In genomic region chr2:196592331-196592911, GRCh38 we compare ENCODE assay signal across 8 cellular contexts. TPM values are rescaled to one million over a fixed set of nuclear protein-coding genes. Genes with fewer than 3 reads are reported as not detected.
DNase-seq lines count a peak whose midpoint lies in the region; ATAC-seq and TF ChIP-seq lines count a peak whose summit lies in the region.

No MANE protein-coding gene starts in this region.

- peaks cover 0 to 12% (median 2%) of the 10 kb centered on the region in 7 donors for H3K9me3 Mint-ChIP-seq in CD14-positive monocyte
- no peaks in the 10 kb centered on the region for H3K9me3 Mint-ChIP-seq in T-helper 1 cell treated with Interleukin-12 subunit alpha and Interleukin-12 subunit beta and Interleukin-4 antibody, amounts not matched to agents 30 μg/mL and 1 μg/mL, for 36 hours
- peaks cover 0 to 6% (median 0%) of the 10 kb centered on the region in 9 donors for H3K9me3 Mint-ChIP-seq in naive thymus-derived CD8-positive, alpha-beta T cell

- H4K20me1 ChIP-seq in fibroblast of lung (ENCODE audit: control insufficient read depth, extremely low read depth, insufficient read depth, low read length), result no peaks in the 10 kb centered on the region

- TF ChIP-seq CTCF in CD14-positive monocyte (IDR thresholded peaks at IDR 0.05) (no peak), fibroblast of lung (conservative IDR thresholded peaks at IDR 0.05 in 1 of 2, IDR thresholded peaks at IDR 0.05 in 1 of 2; ENCODE audit: low read depth in 1 of 2, low read length in 2 of 2) (no peak)

- POLR2A ChIA-PET in naive thymus-derived CD8-positive, alpha-beta T cell (lab: Charles Lee), result interaction anchor here (0.7 kb wide), 1 partner anchor 29 kb away, joined by 3 read pairs; no protein-coding TSS in a partner anchor

- H3K27ac ChIP-seq in HUES64 (ENCODE audit: low read depth, low read length), result no peak overlapping the region
- H3K27ac ChIP-seq in fibroblast of lung (ENCODE audit: insufficient read depth, low read length), result no peak overlapping the region

- intact Hi-C loops in CD14-positive monocyte (cut with micrococcal nuclease), result no loop called here

- peaks cover 0 to 2% of the 10 kb centered on the region in 2 donors for H3K36me3 Mint-ChIP-seq in CD14-positive monocyte
- H3K36me3 Mint-ChIP-seq in T-helper 1 cell treated with Interleukin-12 subunit alpha and Interleukin-12 subunit beta and Interleukin-4 antibody, amounts not matched to agents 30 μg/mL and 1 μg/mL, for 36 hours (ENCODE audit: low read depth), result no peaks in the 10 kb centered on the region
- H3K36me3 Mint-ChIP-seq in naive thymus-derived CD8-positive, alpha-beta T cell, result peaks cover 0 to 5% (median 0%) of the 10 kb centered on the region in 3 donors

- H3K9ac ChIP-seq in HUES64 (ENCODE audit: low read depth, low read length), result peak overlapping the region; percentile 84
- H3K9ac ChIP-seq in fibroblast of lung (ENCODE audit: insufficient read depth, low read length), result peak overlapping the region; percentile 67

- no peak overlapping the region for H3K27ac Mint-ChIP-seq in CD14-positive monocyte
- H3K27ac Mint-ChIP-seq in T-helper 1 cell treated with Interleukin-12 subunit alpha and Interleukin-12 subunit beta and Interleukin-4 antibody, amounts not matched to agents 30 μg/mL and 1 μg/mL, for 36 hours, result no peak overlapping the region
- H3K27ac Mint-ChIP-seq in naive thymus-derived CD8-positive, alpha-beta T cell, result peak overlapping the region in 1 of 10 donors; percentile 40

- ATAC-seq in GM19397 (IDR thresholded peaks at IDR 0.05; ENCODE audit: unreplicated experiment) (peak; percentile 28), GM18870 (IDR thresholded peaks at IDR 0.05; ENCODE audit: unreplicated experiment) (no peak), GM18517 (IDR thresholded peaks at IDR 0.05; ENCODE audit: unreplicated experiment) (no peak)
- ATAC-seq in naive thymus-derived CD8-positive, alpha-beta T cell, result no peak

- H2AFZ ChIP-seq in fibroblast of lung (ENCODE audit: low read length), result peak overlapping the region; percentile 42

- peaks cover 8% of the 10 kb centered on the region for H3K4me1 Mint-ChIP-seq in CD14-positive monocyte
- H3K4me1 Mint-ChIP-seq in T-helper 1 cell treated with Interleukin-12 subunit alpha and Interleukin-12 subunit beta and Interleukin-4 antibody, amounts not matched to agents 30 μg/mL and 1 μg/mL, for 36 hours (ENCODE audit: low read depth), result peaks cover 6% of the 10 kb centered on the region
- peaks cover 0 to 11% (median 5%) of the 10 kb centered on the region in 4 donors for H3K4me1 Mint-ChIP-seq in naive thymus-derived CD8-positive, alpha-beta T cell

- H3K79me2 ChIP-seq in fibroblast of lung (ENCODE audit: control insufficient read depth, insufficient read depth, low read length), result no peaks in the 10 kb centered on the region

- H3K4me2 ChIP-seq in fibroblast of lung (ENCODE audit: extremely low read depth, insufficient read depth, low read length), result peak overlapping the region; percentile 77

- 0 out of 2 replicates have a peak, but pooled peaks cover 9% of the 10 kb centered on the region for H3K4me1 ChIP-seq in HUES64 (ENCODE audit: insufficient read depth, low read length)
- no peaks in the 10 kb centered on the region for H3K4me1 ChIP-seq in fibroblast of lung (ENCODE audit: control insufficient read depth, extremely low read depth, insufficient read depth, low read length)

- peak overlapping the region; percentile 63 to 86 for H3K4me3 Mint-ChIP-seq in CD14-positive monocyte
- peak overlapping the region; percentile 70 for H3K4me3 Mint-ChIP-seq in T-helper 1 cell treated with Interleukin-12 subunit alpha and Interleukin-12 subunit beta and Interleukin-4 antibody, amounts not matched to agents 30 μg/mL and 1 μg/mL, for 36 hours
- H3K4me3 Mint-ChIP-seq in naive thymus-derived CD8-positive, alpha-beta T cell, result peak overlapping the region; percentile 69 to 87 (median 81)

- peak overlapping the region; percentile 75 for H3K4me3 ChIP-seq in HUES64 (ENCODE audit: low read length)
- H3K4me3 ChIP-seq in fibroblast of lung (replicated peaks in 1 of 4; ENCODE audit: control extremely low read depth in 1 of 4, insufficient read depth in 1 of 4, low read depth in 3 of 4, low read length in 4 of 4), result peak overlapping the region; percentile 27 to 64 (median 58)

- no peaks in the 10 kb centered on the region for H3K36me3 ChIP-seq in HUES64 (ENCODE audit: insufficient read depth, low read length)
- no peaks in the 10 kb centered on the region for H3K36me3 ChIP-seq in fibroblast of lung (ENCODE audit: control insufficient read depth, insufficient read depth, low read length)

- H3K27me3 Mint-ChIP-seq in CD14-positive monocyte (ENCODE audit: low read depth in 3 of 3), result peaks cover 65 to 80% (median 68%) of the 10 kb centered on the region in 3 donors
- peaks cover 83% of the 10 kb centered on the region for H3K27me3 Mint-ChIP-seq in T-helper 1 cell treated with Interleukin-12 subunit alpha and Interleukin-12 subunit beta and Interleukin-4 antibody, amounts not matched to agents 30 μg/mL and 1 μg/mL, for 36 hours (ENCODE audit: low read depth)
- H3K27me3 Mint-ChIP-seq in naive thymus-derived CD8-positive, alpha-beta T cell, result peaks cover 61 to 77% (median 67%) of the 10 kb centered on the region in 5 donors

- WGBS in HUES64, result 2% methylated on average over 48 of the region's 48 CpGs

- no peak for DNase-seq in CD14-positive monocyte (ENCODE audit: low spot score)
- peak; percentile 49 to 59 for DNase-seq in fibroblast of lung (ENCODE audit: low read depth in 2 of 2)
- DNase-seq in naive thymus-derived CD8-positive, alpha-beta T cell, result no peak

- H3K27me3 ChIP-seq in HUES64 (ENCODE audit: insufficient read depth, low read length) (peaks cover 41% of the 10 kb centered on the region), fibroblast of lung (ENCODE audit: control insufficient read depth, insufficient read depth, low read length) (peaks cover 7% of the 10 kb centered on the region)

- H3K9me3 ChIP-seq in HUES64 (ENCODE audit: insufficient read depth, low read depth, low read length) (no peaks in the 10 kb centered on the region), fibroblast of lung (ENCODE audit: control insufficient read depth, insufficient read depth, low read depth, low read length) (no peaks in the 10 kb centered on the region)

RNA-seq across cellular contexts. Expression of gene HECW2, which starts 0.9 kb away (rescaled TPM):
- under 1 TPM; 0.39 to 0.89 TPM for polyA plus RNA-seq in CD14-positive monocyte
- 3.5 TPM for polyA plus RNA-seq in HUES64 (2013, experiment 1 of 2)
- polyA plus RNA-seq in HUES64 (2013, experiment 2 of 2), result 2.8 TPM
- 0.51 and 1.5 TPM in 2 replicates for total RNA-seq in fibroblast of lung
- 0.99 and 2.5 TPM in 2 replicates for polyA plus RNA-seq in fibroblast of lung
- 0.46 and 2.3 TPM in 2 replicates for polyA plus RNA-seq in fibroblast of lung (2012)
- polyA minus RNA-seq in fibroblast of lung (ENCODE audit: low replicate concordance), result 1.6 and 11.0 TPM in 2 replicates
- under 1 TPM in 1 of 2 experiments, not detected in 1; 0.11 TPM for total RNA-seq in naive thymus-derived CD8-positive, alpha-beta T cell
- under 1 TPM in 1 of 3 donors, not detected in 2; 0.12 TPM for polyA plus RNA-seq in naive thymus-derived CD8-positive, alpha-beta T cell

RNA-seq across cellular contexts. Expression of gene CCDC150, which starts 47.1 kb away (rescaled TPM):
- not detected for polyA plus RNA-seq in CD14-positive monocyte
- polyA plus RNA-seq in HUES64 (2013, experiment 1 of 2), result 18.5 TPM
- polyA plus RNA-seq in HUES64 (2013, experiment 2 of 2), result 23.3 TPM
- 3.9 and 5.1 TPM in 2 replicates for total RNA-seq in fibroblast of lung
- polyA plus RNA-seq in fibroblast of lung, result 1.5 and 2.4 TPM in 2 replicates
- polyA plus RNA-seq in fibroblast of lung (2012), result 1.5 and 1.8 TPM in 2 replicates
- polyA minus RNA-seq in fibroblast of lung (ENCODE audit: low replicate concordance), result not detected in 2 replicates
- total RNA-seq in naive thymus-derived CD8-positive, alpha-beta T cell, result 1 to 10 TPM in 1 of 2 experiments, under 1 TPM in 1; 0.49 to 1.9 TPM
- not detected for polyA plus RNA-seq in naive thymus-derived CD8-positive, alpha-beta T cell

Comparison
In these comparisons a context has a peak if more than half of its experiments do, and no peak if none do; other contexts are left out.
1. DNase-seq: peak in fibroblast of lung (2 of 2); none in CD14-positive monocyte (single experiment) and naive thymus-derived CD8-positive, alpha-beta T cell (0 of 10).
2. Peak in every context shown above with its lines, with median percentiles within 50 percentile points of each other: H3K4me3 Mint-ChIP-seq.